ENCODE assay signal across 11 cellular contexts in genomic region chr16:52545157-52545543, GRCh38. TPM values are rescaled to one million over a fixed set of nuclear protein-coding genes. Genes with fewer than 3 reads are reported as not detected.
DNase-seq lines count a peak whose midpoint lies in the region; ATAC-seq and TF ChIP-seq lines count a peak whose summit lies in the region.
"Had no signal": no experiment of that assay in that cellular context is flagged by ENCODE, and none has a peak within 500 bp of the region (broad histone marks: within the 10 kb centered on the region; RNA-seq: fewer than 3 reads in every experiment).

No MANE protein-coding gene starts in this region.

- intact Hi-C loops in left colon (cut with DNase I, micrococcal nuclease): no loop called here

- H3K4me3 ChIP-seq in GM23248 (no peak overlapping the region), SJCRH30 (peak overlapping the region; percentile 93)
- no peak overlapping the region for H3K4me3 ChIP-seq in CD8-positive, alpha-beta memory T cell (ENCODE audit: low read length)

- H4K20me1 ChIP-seq in GM23248 (ENCODE audit: insufficient read depth): no peaks in the 10 kb centered on the region

- in situ Hi-C loops in GM23248 (cut with MboI): no loop called here

- peaks cover 3 to 10% (median 5%) of the 10 kb centered on the region in 3 donors for H3K4me1 Mint-ChIP-seq in CD8-positive, alpha-beta memory T cell

- TF ChIP-seq CTCF in RWPE1 (conservative IDR thresholded peaks at IDR 0.05; ENCODE audit: low read depth): no peak

- no peak overlapping the region for H3K4me2 ChIP-seq in GM23248 (ENCODE audit: unreplicated experiment)

- no peaks in the 10 kb centered on the region for H3F3A ChIP-seq in GM23248 (ENCODE audit: insufficient read depth)

- H3K27me3 ChIP-seq in GM23248 (replicated peaks; ENCODE audit: insufficient read depth) (peaks cover 42% of the 10 kb centered on the region), SJCRH30 (peaks cover 4% of the 10 kb centered on the region; the same call in 1 of the 2 replicates)
- no peaks in the 10 kb centered on the region for H3K27me3 ChIP-seq in CD8-positive, alpha-beta memory T cell (ENCODE audit: insufficient read depth, low read length, poor library complexity, severe bottlenecking)

- no peaks in the 10 kb centered on the region for H3K9me2 ChIP-seq in GM23248 (ENCODE audit: insufficient read depth)

- H3K9me3 ChIP-seq in GM23248 (ENCODE audit: low read depth) (no peaks in the 10 kb centered on the region), SJCRH30 (replicated peaks) (no peaks in the 10 kb centered on the region)
- no peaks in the 10 kb centered on the region for H3K9me3 ChIP-seq in CD8-positive, alpha-beta memory T cell (ENCODE audit: low read length)

- POLR2A ChIA-PET in RWPE1 (lab: Yijun Ruan, JAX; ENCODE audit: low non-redundant PET): no interaction called here
- POLR2A ChIA-PET in CD8-positive, alpha-beta memory T cell (lab: Charles Lee): no interaction called here

- peak overlapping the region; percentile 18; the same call in 1 of the 2 replicates for H2AFZ ChIP-seq in GM23248

- H3K27ac Mint-ChIP-seq in CD8-positive, alpha-beta memory T cell: no peak overlapping the region

- 20 to 25% methylated on average over 15 of the region's 15 CpGs for WGBS in GM23248 (ENCODE audit: low coverage in 1 of 2, low lambda C conversion rate in 2 of 2, missing lambda C conversion rate in 2 of 2), 2 experiments

- ATAC-seq in left colon: peak; percentile 28
- no peak for ATAC-seq in GM21825 (IDR thresholded peaks at IDR 0.05; ENCODE audit: unreplicated experiment)
- ATAC-seq in HG03521 (IDR thresholded peaks at IDR 0.05; ENCODE audit: unreplicated experiment): no peak

- H3K27me3 Mint-ChIP-seq in CD8-positive, alpha-beta memory T cell: peaks cover 26 to 49% of the 10 kb centered on the region in 2 donors

- H3K4me3 Mint-ChIP-seq in CD8-positive, alpha-beta memory T cell: no peak overlapping the region

- H3K4me1 ChIP-seq in GM23248 (ENCODE audit: insufficient read depth) (no peaks in the 10 kb centered on the region), SJCRH30 (peaks cover 4% of the 10 kb centered on the region)
- no peaks in the 10 kb centered on the region for H3K4me1 ChIP-seq in CD8-positive, alpha-beta memory T cell (ENCODE audit: insufficient read depth, low read length)

- no peaks in the 10 kb centered on the region for H3K79me2 ChIP-seq in GM23248 (ENCODE audit: insufficient read depth)

- H3K9me3 Mint-ChIP-seq in CD8-positive, alpha-beta memory T cell: peaks cover 0 to 6% (median 0%) of the 10 kb centered on the region in 5 donors

- no peak overlapping the region for H3K27ac ChIP-seq in GM23248
- peak overlapping the region; percentile 26; the same call in 1 of the 2 replicates for H3K27ac ChIP-seq in SJCRH30
- no peak overlapping the region for H3K27ac ChIP-seq in RWPE1
- no peak overlapping the region for H3K27ac ChIP-seq in CD8-positive, alpha-beta memory T cell (ENCODE audit: low read depth, low read length)

- H3K36me3 ChIP-seq in GM23248 (ENCODE audit: low read depth): no peaks in the 10 kb centered on the region
- no peaks in the 10 kb centered on the region; the same call in 1 of the 2 replicates for H3K36me3 ChIP-seq in SJCRH30
- H3K36me3 ChIP-seq in CD8-positive, alpha-beta memory T cell (ENCODE audit: insufficient read depth, low read length): no peaks in the 10 kb centered on the region

- DNase-seq in GM23248 (peak; percentile 3), SJCRH30 (peak in 1 of 2 experiments; percentile 50), left colon (no peak), retina (peak; percentile 54), RWPE1 (ENCODE audit: low spot score) (no peak)
- no peak for DNase-seq in CD8-positive, alpha-beta memory T cell
- DNase-seq: activated T-cell treated with anti-CD3 and anti-CD28 coated beads, Interleukin-2, amount 50 U/mL, for 1 hour; NCI-H1048 had no signal

- no peaks in the 10 kb centered on the region for H3K36me3 Mint-ChIP-seq in CD8-positive, alpha-beta memory T cell

- no peak overlapping the region for H3K9ac ChIP-seq in GM23248

- CTCF ChIA-PET in RWPE1 (lab: Yijun Ruan, JAX): no interaction called here
- CTCF ChIA-PET in CD8-positive, alpha-beta memory T cell (lab: Charles Lee): no interaction called here

RNA-seq across cellular contexts. Expression of gene TOX3, which starts 1.8 kb away (rescaled TPM):
- total RNA-seq in GM23248 (2014; rRNA removed; shearing (Covaris generic)): not detected in 2 replicates
- not detected in 2 replicates for polyA plus RNA-seq in GM23248 (2016; fragmentation: Nextera tagmentation; extraction: Ambion mirVana)
- total RNA-seq in SJCRH30 (2014; rRNA removed; shearing (Covaris generic)): 15.4 and 18.6 TPM in 2 replicates
- total RNA-seq in left colon: 10 to 100 TPM; 47.8 to 51.7 TPM
- not detected for total RNA-seq in CD8-positive, alpha-beta memory T cell
- polyA plus RNA-seq in CD8-positive, alpha-beta memory T cell: not detected
- total RNA-seq: osteoblast had no signal

Comparison
In these comparisons a context has a peak if more than half of its experiments do, and no peak if none do; other contexts are left out.
1. DNase-seq: peak in GM23248 (single experiment) and retina (single experiment); none in left colon (0 of 2), RWPE1 (single experiment) and CD8-positive, alpha-beta memory T cell (0 of 5).
2. RNA of gene TOX3, which starts 1.8 kb away (total RNA-seq): 47.8 to 51.7 TPM in left colon and 15.4 to 18.6 TPM in SJCRH30; not detected in GM23248 and not detected in CD8-positive, alpha-beta memory T cell; every median in the first group is over 10 times any median in the second.